In genomic region chr3:23810342-23811116, GRCh38 we compare ENCODE assay signal across 8 cellular contexts. TPM values are rescaled to one million over a fixed set of nuclear protein-coding genes. Genes with fewer than 3 reads are reported as not detected.
A peak's percentile ranks its signal among the peaks of the same experiment; 100 is the strongest.
DNase-seq lines count a peak whose midpoint lies in the region; ATAC-seq, FAIRE-seq and TF ChIP-seq lines count a peak whose summit lies in the region.

No MANE protein-coding gene starts in this region.

- TF ChIP-seq CTCF in GM12878 (IDR thresholded peaks at IDR 0.05 in 2 of 3, conservative IDR thresholded peaks at IDR 0.05 in 1 of 3; ENCODE audit: control insufficient read depth in 2 of 3, extremely low read depth in 1 of 3, insufficient read depth in 1 of 3, low read depth in 3 of 3, low read length in 3 of 3) = peak in 2 of 3 experiments; percentile 29 to 35; a peak in 4 of 6 replicates
- TF ChIP-seq CTCF in sigmoid colon (IDR thresholded peaks at IDR 0.05) = no peak

- intact Hi-C loops in GM12878 (cut with micrococcal nuclease; ENCODE audit: unreplicated experiment) = loop anchor here (2.0 kb wide), 1 partner anchor 50 kb away; no protein-coding TSS in a partner anchor
- intact Hi-C loops in sigmoid colon (cut with DNase I) = no loop called here

- FAIRE-seq in GM12878 (lab: Jason Lieb, UNC) = no peak

- no peaks in the 10 kb centered on the region for H3K27me3 ChIP-seq in GM12878 (replicated peaks in 1 of 2; ENCODE audit: control insufficient read depth in 2 of 2, insufficient read depth in 2 of 2, low read length in 1 of 2)
- H3K27me3 ChIP-seq in sigmoid colon = no peaks in the 10 kb centered on the region

- TF ChIP-seq RAD21 in GM12878 (IDR thresholded peaks at IDR 0.05; ENCODE audit: insufficient read depth, low read depth, low read length) = no peak

- BruUV-seq in GM12878 (replicated peaks; lab: Mats Ljungman, UMichigan) = no TSS peak

- SMC1A ChIA-PET in GM12878 (lab: Charles Lee; ENCODE audit: uncharacterized antibody, unreplicated experiment) = interaction anchor here (0.8 to 7.4 kb wide), 9 partner anchors 10 to 161 kb away, joined by 3 to 224 read pairs (median 6); no protein-coding TSS in a partner anchor

- DNase-seq in ACHN = peak; percentile 54
- peak; percentile 10 to 55 (median 22) for DNase-seq in T-helper 2 cell
- no peak for DNase-seq in GM12878 (ENCODE audit: low read depth, low spot score)
- peak; percentile 56 for DNase-seq in iPS DF 4.7 (ENCODE audit: extremely low read depth, low spot score)
- DNase-seq in sigmoid colon = peak; percentile 77
- DNase-seq in SHP77 treated with DMSO at 0.1 percent for 48 hours (lab: John Stamatoyannopoulos, UW) = no peak

- H3K36me3 ChIP-seq in GM12878 (ENCODE audit: control insufficient read depth in 2 of 2, insufficient read depth in 2 of 2, low read length in 1 of 2) = no peaks in the 10 kb centered on the region; a peak in 2 of 4 replicates
- H3K36me3 ChIP-seq in sigmoid colon = peaks cover 0 to 4% (median 0%) of the 10 kb centered on the region in 4 donors

- in situ Hi-C loops in ACHN (cut with HindIII; ENCODE audit: low pct_ligation_motif_present, low pct_unique_long_range_greater_than_20kb, low sequenced_read_pairs) = no loop called here
- in situ Hi-C loops in GM12878 (cut with MboI) = no loop called here

- H3K9ac ChIP-seq in GM12878 (ENCODE audit: control insufficient read depth, insufficient read depth, low read length) = peak overlapping the region; percentile 84

- TF ChIP-seq POLR2A in GM12878 (IDR thresholded peaks at IDR 0.05; ENCODE audit: low read depth, low read length) (peak; percentile 63; the same call in 1 of the 2 replicates), sigmoid colon (IDR thresholded peaks at IDR 0.05) (no peak)

- H4K20me1 ChIP-seq in GM12878 (ENCODE audit: control insufficient read depth, insufficient read depth) = no peaks in the 10 kb centered on the region

- peak overlapping the region; percentile 98 for H3K4me3 ChIP-seq in GM12878
- peak overlapping the region; percentile 60 to 83 (median 74) for H3K4me3 ChIP-seq in sigmoid colon

- H3K27ac ChIP-seq in GM12878 (ENCODE audit: control insufficient read depth, insufficient read depth) (peak overlapping the region; percentile 86), sigmoid colon (peak overlapping the region; percentile 90 to 96 (median 94))

- peaks cover 95% of the 10 kb centered on the region for H3K79me2 ChIP-seq in GM12878 (ENCODE audit: control insufficient read depth, insufficient read depth, low read length)

- H2AFZ ChIP-seq in GM12878 (ENCODE audit: control insufficient read depth, low read depth, low read length) = peak overlapping the region; percentile 67

- RAD21 ChIA-PET in GM12878 (lab: Charles Lee; ENCODE audit: unreplicated experiment) = interaction anchor here (0.7 to 7.8 kb wide), 10 partner anchors 17 to 218 kb away, joined by 3 to 96 read pairs (median 12); no protein-coding TSS in a partner anchor

- H3K4me1 ChIP-seq in GM12878 (ENCODE audit: control insufficient read depth, insufficient read depth, low read length) (peaks cover 7% of the 10 kb centered on the region), sigmoid colon (peaks cover 0 to 50% (median 34%) of the 10 kb centered on the region in 4 donors)

- whole genome bisulfite sequencing in GM12878 (ENCODE audit: insufficient coverage, insufficient replicate concordance, low lambda C conversion rate, missing lambda C conversion rate) = 2% methylated on average over 69 of the region's 76 CpGs
- 1% methylated on average over 76 of the region's 76 CpGs for WGBS in sigmoid colon, 2 donors

- CTCF ChIA-PET in GM12878 (lab: Yijun Ruan, JAX) = interaction anchor here (1.2 to 4.2 kb wide), 8 partner anchors 16 to 48 kb away, joined by 3 to 36 read pairs (median 10); no protein-coding TSS in a partner anchor

- ATAC-seq in GM18867 (IDR thresholded peaks at IDR 0.05; ENCODE audit: unreplicated experiment) (peak; percentile 28), HG03521 (IDR thresholded peaks at IDR 0.05; ENCODE audit: unreplicated experiment) (peak; percentile 19), GM12878 (peak; percentile 47)

- peak overlapping the region; percentile 94 for H3K4me2 ChIP-seq in GM12878 (ENCODE audit: control insufficient read depth, insufficient read depth)

- POLR2A ChIA-PET in GM12878 (lab: Charles Lee) = interaction anchor here (0.6 to 7.5 kb wide), 5 partner anchors 18 to 141 kb away, joined by 3 to 92 read pairs (median 4); partner anchors contain the start of genes NKIRAS1 and RPL15

- H3K9me3 ChIP-seq in GM12878 (replicated peaks; ENCODE audit: control insufficient read depth, insufficient read depth, low read length) (no peaks in the 10 kb centered on the region), sigmoid colon (no peaks in the 10 kb centered on the region)

- TF ChIP-seq EP300 in GM12878 (IDR thresholded peaks at IDR 0.05; ENCODE audit: borderline replicate concordance in 1 of 2, control insufficient read depth in 1 of 2, low read depth in 2 of 2, low read length in 2 of 2) (no peak), sigmoid colon (IDR thresholded peaks at IDR 0.05) (no peak)

TF ChIP-seq in GM12878, 131 proteins besides CTCF, POLR2A, EP300 and RAD21 (continues in another document):
- TF ChIP-seq ASH2L (IDR thresholded peaks at IDR 0.05; ENCODE audit: borderline replicate concordance, low read depth) = peak; percentile 68; the same call in 1 of the 2 replicates
- 0 out of 2 replicates have a peak, but pooled peaks have one; percentile 47 for TF ChIP-seq BCLAF1 (IDR thresholded peaks at IDR 0.05)
- TF ChIP-seq SRF (IDR thresholded peaks at IDR 0.05; ENCODE audit: low read depth in 2 of 2, low read length in 2 of 2) = no peak
- TF ChIP-seq TCF3 (IDR thresholded peaks at IDR 0.05; ENCODE audit: borderline replicate concordance, insufficient read depth, low read depth, low read length) = 0 out of 2 replicates have a peak, but pooled peaks have one; percentile 11
- no peak for TF ChIP-seq IRF5 (IDR thresholded peaks at IDR 0.05; ENCODE audit: borderline replicate concordance)
- TF ChIP-seq RB1 (IDR thresholded peaks at IDR 0.05; ENCODE audit: borderline replicate concordance) = peak; percentile 66; the same call in 1 of the 2 replicates

RNA-seq across cellular contexts. Expression of gene UBE2E1, which starts 4.8 kb away (rescaled TPM):
- 149 and 156 TPM in 2 replicates for total RNA-seq in GM12878 (2013; cell fraction: nucleolus; rRNA removed)
- total RNA-seq in GM12878 (2014; rRNA removed) (110 and 129 TPM in 2 replicates), GM12878 (2014; rRNA removed; fragmentation: Illumina TruSeq; extraction: Trizol) (230 and 236 TPM in 2 replicates), GM12878 (2021) (162 and 167 TPM in 2 replicates), sigmoid colon (100 to 1,000 TPM in 2 of 4 donors, 10 to 100 TPM in 2; 61.4 to 145 (median 104) TPM)
- 122 TPM for polyA plus RNA-seq in GM12878 (2011; ENCODE audit: low read depth)
- polyA plus RNA-seq in GM12878 (2011; rRNA removed) (425 and 698 TPM in 2 replicates), GM12878 (2014; fragmentation: Illumina TruSeq; extraction: Trizol) (282 and 450 TPM in 2 replicates), GM12878 (2014; fragmentation: Nextera tagmentation; extraction: Ambion mirVana) (100 to 1,000 TPM; 113 to 128 TPM), GM12878 (2014; rRNA removed) (159 and 202 TPM in 2 replicates), GM12878 (2016; fragmentation: Nextera tagmentation; extraction: Ambion mirVana) (10 to 100 TPM; 18.7 to 21.8 TPM), sigmoid colon (100 to 1,000 TPM in 1 of 3 donors, 10 to 100 TPM in 2; 78.7 to 108 (median 95.3) TPM)
- polyA plus RNA-seq in GM12878 (2011; cell fraction: cytosol; rRNA removed) = 160 and 172 TPM in 2 replicates
- 186 and 224 TPM in 2 replicates for polyA plus RNA-seq in GM12878 (2011; cell fraction: nucleus; rRNA removed)
- 192 and 242 TPM in 2 replicates for polyA plus RNA-seq in GM12878 (2012)
- polyA minus RNA-seq in GM12878 (2011; rRNA and poly(A)+ RNA removed) = 126 and 154 TPM in 2 replicates
- polyA minus RNA-seq in GM12878 (2011; cell fraction: cytosol; rRNA and poly(A)+ RNA removed) = 57.1 and 82.3 TPM in 2 replicates
- polyA minus RNA-seq in GM12878 (2011; cell fraction: nucleus; rRNA and poly(A)+ RNA removed) = 84.7 and 98.8 TPM in 2 replicates

Comparison
In these comparisons a context has a peak if more than half of its experiments do, and no peak if none do; other contexts are left out.
1. DNase-seq: peak in ACHN (single experiment), T-helper 2 cell (5 of 5), iPS DF 4.7 (single experiment) and sigmoid colon (single experiment); none in GM12878 (single experiment) and SHP77 treated with DMSO at 0.1 percent for 48 hours (single experiment).
2. CTCF ChIP-seq: peak in GM12878 (2 of 3); none in sigmoid colon (0 of 4).
3. Peak in every context shown above with its lines, with median percentiles within 50 percentile points of each other: ATAC-seq.